In genomic region chr11:72091292-72091691, GRCh38 we compare ENCODE assay signal across 8 cellular contexts. TPM values are rescaled to one million over a fixed set of nuclear protein-coding genes. Genes with fewer than 3 reads are reported as not detected.
DNase-seq lines count a peak whose midpoint lies in the region; ATAC-seq, FAIRE-seq and TF ChIP-seq lines count a peak whose summit lies in the region.

No MANE protein-coding gene starts in this region.

- TF ChIP-seq CTCF in A673 (conservative IDR thresholded peaks at IDR 0.05; ENCODE audit: low read depth, low read length): peak; percentile 91

- peak; percentile 74 for FAIRE-seq in GM18507 (lab: Jason Lieb, UNC)

- ATAC-seq in GM18873 (IDR thresholded peaks at IDR 0.05; ENCODE audit: low FRiP score, unreplicated experiment): no peak

- H3K27me3 ChIP-seq in A673 (replicated peaks; ENCODE audit: insufficient read depth, low read depth, low read length, poor library complexity): no peaks in the 10 kb centered on the region

- no TSS peak for BruUV-seq in A673 (replicated peaks; lab: Mats Ljungman, UMichigan)

- intact Hi-C loops in A673 (cut with micrococcal nuclease; ENCODE audit: unreplicated experiment): loop anchor here (1.0 to 2.0 kb wide), 2 partner anchors 66 to 114 kb away; no protein-coding TSS in a partner anchor

- peaks cover 3% of the 10 kb centered on the region for H3K36me3 ChIP-seq in A673 (ENCODE audit: insufficient read depth, low read length, poor library complexity, severe bottlenecking)

- POLR2A ChIA-PET in A673 (lab: Charles Lee; ENCODE audit: low non-redundant PET): no interaction called here

- H3K4me3 ChIP-seq in A673 (ENCODE audit: low read depth, low read length, poor library complexity, severe bottlenecking): no peak overlapping the region

- H3K4me1 ChIP-seq in A673 (ENCODE audit: insufficient read depth, low read length, poor library complexity, severe bottlenecking): no peaks in the 10 kb centered on the region

- DNase-seq in A673 (ENCODE audit: low spot score) (peak; percentile 81), GM18507 (ENCODE audit: extremely low spot score, insufficient read length, low read depth) (peak; percentile 30), NCI-H1694 treated with DMSO at 0.1 percent for 48 hours (lab: John Stamatoyannopoulos, UW) (peak; percentile 66), caudate nucleus (lab: John Stamatoyannopoulos, UW) (peak in 48 of 61 donors; percentile 8 to 68 (median 46)), kidney glomerular epithelial cell (lab: John Stamatoyannopoulos, UW) (peak; percentile 24)
- peak; percentile 40 for DNase-seq in activated CD4-positive, CD25-positive, alpha-beta regulatory T cell treated with anti-CD3 and anti-CD28 coated beads, Interleukin-2, amount 50 U/mL, for 16 hours (ENCODE audit: low read depth, low spot score)
- DNase-seq in stimulated activated CD4-positive, alpha-beta T cell treated with anti-CD3 and anti-CD28 coated beads, Interleukin-1b, Interleukin-23, amount 100 ng/mL, for 48 hours: peak; percentile 63

- H3K27ac ChIP-seq in A673 (ENCODE audit: low read depth, low read length, poor library complexity, severe bottlenecking): no peak overlapping the region
- H3K27ac ChIP-seq in caudate nucleus (ENCODE audit: low read depth, low read length): no peak overlapping the region

- CTCF ChIA-PET in A673 (lab: Charles Lee): interaction anchor here (1.1 to 3.7 kb wide), 3 partner anchors 51 to 340 kb away, joined by 3 to 59 read pairs (median 5); no protein-coding TSS in a partner anchor

- H3K9me3 ChIP-seq in A673 (ENCODE audit: low read depth, low read length, poor library complexity, severe bottlenecking): no peaks in the 10 kb centered on the region

RNA-seq across cellular contexts. Expression of gene LRRC51, which starts 10.6 kb away (rescaled TPM):
- 13.9 and 16.7 TPM in 2 replicates for total RNA-seq in A673 (2021)

RNA-seq across cellular contexts. Expression of gene NUMA1, which starts 10.9 kb away (rescaled TPM):
- total RNA-seq in A673 (2021): 216 and 231 TPM in 2 replicates

RNA-seq across cellular contexts. Expression of gene LAMTOR1, which starts 11.8 kb away (rescaled TPM):
- total RNA-seq in A673 (2021): 90.9 and 101 TPM in 2 replicates

RNA-seq across cellular contexts. Expression of gene TOMT, which starts 14.4 kb away (rescaled TPM):
- total RNA-seq in A673 (2021): not detected in 2 replicates

RNA-seq across cellular contexts. Expression of gene ANAPC15, which starts 21.2 kb away (rescaled TPM):
- 57.2 and 58.9 TPM in 2 replicates for total RNA-seq in A673 (2021)

Comparison
In these comparisons a context has a peak if more than half of its experiments do, and no peak if none do; other contexts are left out.
1. DNase-seq: peak in every context shown above with its lines; median percentile 81 in A673; 66 in NCI-H1694 treated with DMSO at 0.1 percent for 48 hours; 63 in stimulated activated CD4-positive, alpha-beta T cell treated with anti-CD3 and anti-CD28 coated beads, Interleukin-1b, Interleukin-23, amount 100 ng/mL, for 48 hours; 46 in caudate nucleus; 40 in activated CD4-positive, CD25-positive, alpha-beta regulatory T cell treated with anti-CD3 and anti-CD28 coated beads, Interleukin-2, amount 50 U/mL, for 16 hours; 30 in GM18507; 24 in kidney glomerular epithelial cell.